In the genomic region with DNA sequence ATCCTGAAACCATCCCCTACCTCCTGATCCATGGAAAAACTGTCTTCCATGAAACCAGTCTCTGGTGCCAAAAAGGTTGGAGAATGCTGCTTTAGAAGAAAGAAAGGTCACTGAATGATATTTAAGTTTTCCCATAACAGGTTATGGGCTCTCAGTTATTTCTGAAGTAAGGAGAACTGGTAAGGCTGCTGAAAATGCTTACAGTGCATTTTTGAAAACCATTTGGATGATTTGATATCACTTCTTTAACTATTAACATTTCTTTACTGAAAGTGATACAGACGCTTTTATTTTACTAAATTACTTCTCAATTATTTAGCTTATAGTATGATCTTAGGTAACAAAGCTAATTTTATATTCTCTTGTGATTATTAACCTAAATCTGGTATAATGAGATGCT, we compare ENCODE assay signal across 9 cellular contexts.
"Had no signal": no experiment of that assay in that cellular context is flagged by ENCODE, and none has a peak within 500 bp of the region (broad histone marks: within the 10 kb centered on the region; RNA-seq: fewer than 3 reads in every experiment).

No MANE protein-coding gene starts in this region.

- H3K9me3 ChIP-seq: HAP-1 had no signal

- ATAC-seq: GM23338, HCT116 had no signal

- H2AFZ ChIP-seq: GM23338 had no signal

- H3K36me3 ChIP-seq: HAP-1 had no signal

- H3K4me3 ChIP-seq: GM23338, HAP-1 had no signal

- H3K4me2 ChIP-seq: GM23338 had no signal

- H3K27ac Mint-ChIP-seq: GM23338, HFFc6, IgD-negative memory B cell had no signal

- H3K4me3 Mint-ChIP-seq: GM23338, IgD-negative memory B cell had no signal

- H3K27me3 Mint-ChIP-seq: IgD-negative memory B cell had no signal

- H3K27ac ChIP-seq: HL-60 had no signal

- DNase-seq: H7, HFFc6, Kasumi-1, KG1 had no signal

- H3K36me3 Mint-ChIP-seq: IgD-negative memory B cell had no signal

- H3K4me1 ChIP-seq: HAP-1 had no signal

- H3K4me1 Mint-ChIP-seq: IgD-negative memory B cell had no signal
